9 cellular contexts compared by ENCODE assay signal in genomic region chr20:19995220-19995863, GRCh38. TPM values are rescaled to one million over a fixed set of nuclear protein-coding genes. Genes with fewer than 3 reads are reported as not detected.
DNase-seq lines count a peak whose midpoint lies in the region; ATAC-seq and TF ChIP-seq lines count a peak whose summit lies in the region.
"Had no signal": no experiment of that assay in that cellular context is flagged by ENCODE, and none has a peak within 500 bp of the region (broad histone marks: within the 10 kb centered on the region; RNA-seq: fewer than 3 reads in every experiment).

No MANE protein-coding gene starts in this region.

- in situ Hi-C loops in GM13976 (cut with MboI; ENCODE audit: low sequenced_read_pairs, unreplicated experiment): no loop called here

- intact Hi-C loops in right cardiac atrium (cut with DNase I): loop anchor here (5.0 to 10.0 kb wide), 4 partner anchors 61 to 303 kb away; no protein-coding TSS in a partner anchor

- DNase-seq in AG10803 (ENCODE audit: low read depth): peak; percentile 71
- DNase-seq in GM13976 (ENCODE audit: low spot score): peak; percentile 60
- DNase-seq in NCI-H345 treated with DMSO at 0.1 percent for 48 hours (lab: John Stamatoyannopoulos, UW; ENCODE audit: unreplicated experiment): peak; percentile 61
- peak; percentile 4 for DNase-seq in activated gamma-delta T cell treated with anti-CD3 and anti-CD28 coated beads, Interleukin-2, amount 50 U/mL, for 16 hours (ENCODE audit: low read depth)
- DNase-seq in right cardiac atrium: no peak
- peak; percentile 14 for DNase-seq in stimulated activated CD4-positive, alpha-beta T cell treated with anti-CD3 and anti-CD28 coated beads, Interleukin-1b, Interleukin-23, amount 100 ng/mL, for 48 hours
- DNase-seq in NK-92 (lab: John Stamatoyannopoulos, UW; ENCODE audit: unreplicated experiment): no peak

- ATAC-seq in right cardiac atrium (peak; percentile 18 to 46), HG03159 (IDR thresholded peaks at IDR 0.05; ENCODE audit: unreplicated experiment) (no peak)

- H3K27ac ChIP-seq in right cardiac atrium (ENCODE audit: low read length): no peak overlapping the region

- WGBS in right cardiac atrium: 30% methylated on average over 5 of the region's 5 CpGs

- H3K4me3 ChIP-seq in AG10803 (ENCODE audit: low read length): no peak overlapping the region
- H3K4me3 ChIP-seq in right cardiac atrium (ENCODE audit: low read length): no peak overlapping the region

- peaks cover 16% of the 10 kb centered on the region for H3K4me1 ChIP-seq in right cardiac atrium (ENCODE audit: control insufficient read depth, insufficient read depth, low read length)

- H3K27me3 ChIP-seq in right cardiac atrium (ENCODE audit: control insufficient read depth, insufficient read depth): no peaks in the 10 kb centered on the region

- no peaks in the 10 kb centered on the region for H3K9me3 ChIP-seq in right cardiac atrium (ENCODE audit: control insufficient read depth, low read length)

- peak; percentile 84 for TF ChIP-seq CTCF in AG10803 (conservative IDR thresholded peaks at IDR 0.05; ENCODE audit: low read length)
- peak; percentile 75 for TF ChIP-seq CTCF in GM13976 (IDR thresholded peaks at IDR 0.05; ENCODE audit: borderline replicate concordance, control extremely low read depth, extremely low read depth, insufficient read depth, missing control alignments)

RNA-seq across cellular contexts. Expression of gene NAA20, which starts 21.8 kb away (rescaled TPM):
- 10 to 100 TPM; 49.4 to 59.5 (median 54.8) TPM for total RNA-seq in right cardiac atrium
- polyA plus RNA-seq in right cardiac atrium: 82.9 TPM

RNA-seq across cellular contexts. Expression of gene CRNKL1, which starts 56.9 kb away (rescaled TPM):
- total RNA-seq in right cardiac atrium: 10 to 100 TPM; 15.6 to 17.6 (median 16.0) TPM
- 10.9 TPM for polyA plus RNA-seq in right cardiac atrium

RNA-seq across cellular contexts. Expression of gene CFAP61, which starts 57.0 kb away (rescaled TPM):
- 1 to 10 TPM in 1 of 4 donors, under 1 TPM in 2, not detected in 1; 0.74 to 2.4 (median 0.75) TPM for total RNA-seq in right cardiac atrium
- polyA plus RNA-seq in right cardiac atrium: 0.11 TPM
- polyA plus RNA-seq: esophagus had no signal

Comparison
In these comparisons a context has a peak if more than half of its experiments do, and no peak if none do; other contexts are left out.
1. DNase-seq: peak in AG10803 (single experiment), GM13976 (single experiment), NCI-H345 treated with DMSO at 0.1 percent for 48 hours (single experiment), activated gamma-delta T cell treated with anti-CD3 and anti-CD28 coated beads, Interleukin-2, amount 50 U/mL, for 16 hours (single experiment) and stimulated activated CD4-positive, alpha-beta T cell treated with anti-CD3 and anti-CD28 coated beads, Interleukin-1b, Interleukin-23, amount 100 ng/mL, for 48 hours (single experiment); none in right cardiac atrium (0 of 3) and NK-92 (single experiment).